ENCODE assay signal across 20 cellular contexts in the genomic region with DNA sequence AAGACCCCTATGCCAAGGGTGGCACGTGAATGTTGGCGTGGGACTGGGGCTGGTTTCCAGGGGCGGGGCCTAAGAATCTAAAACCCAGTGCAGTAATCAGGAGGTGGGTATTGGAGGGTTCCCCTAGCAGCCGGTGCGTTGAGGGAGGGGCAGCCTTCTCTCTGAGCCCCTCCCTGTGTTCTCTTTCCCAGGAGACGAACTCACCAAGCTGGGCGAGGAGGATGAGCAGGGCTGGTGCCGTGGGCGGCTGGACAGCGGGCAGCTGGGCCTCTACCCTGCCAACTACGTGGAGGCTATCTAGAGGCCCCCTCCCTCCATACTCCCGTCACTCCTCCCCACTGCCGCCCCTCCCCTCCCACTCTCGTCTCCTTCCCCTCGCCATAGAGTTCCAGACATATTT. TPM values are rescaled to one million over a fixed set of nuclear protein-coding genes. Genes with fewer than 3 reads are reported as not detected.
DNase-seq lines count a peak whose midpoint lies in the region; ATAC-seq and TF ChIP-seq lines count a peak whose summit lies in the region.
"Had no signal": no experiment of that assay in that cellular context is flagged by ENCODE, and none has a peak within 500 bp of the region (broad histone marks: within the 10 kb centered on the region; RNA-seq: fewer than 3 reads in every experiment).

No MANE protein-coding gene starts in this region.

- intact Hi-C loops in IMR-90 (cut with micrococcal nuclease) = no loop called here

- H2AK5ac ChIP-seq in IMR-90 (ENCODE audit: low read depth, low read length) = no peak overlapping the region

- peaks cover 2% of the 10 kb centered on the region; the same call in 1 of the 2 replicates for H3K4me1 ChIP-seq in IMR-90 (ENCODE audit: control insufficient read depth, insufficient read depth, low read length)

- H3K36me3 ChIP-seq in IMR-90 (ENCODE audit: control insufficient read depth, insufficient read depth, low read length) = no peaks in the 10 kb centered on the region
- H3K36me3 ChIP-seq: right atrium auricular region had no signal

- no peaks in the 10 kb centered on the region for H4K20me1 ChIP-seq in IMR-90 (ENCODE audit: insufficient read depth, low read length)

- H3K4me3 ChIP-seq in AG10803 (ENCODE audit: low read length) (peak overlapping the region; percentile 37), IMR-90 (ENCODE audit: insufficient read depth, low read depth, low read length) (peak overlapping the region; percentile 42; the same call in 1 of the 2 replicates), fibroblast of pulmonary artery (replicated peaks; ENCODE audit: low read depth, low read length) (peak overlapping the region; percentile 10), skeletal muscle cell (ENCODE audit: low read depth, low read length) (peak overlapping the region; percentile 17)

- H3K4ac ChIP-seq in IMR-90 (ENCODE audit: low read depth, low read length) = no peak overlapping the region

- H2BK5ac ChIP-seq in IMR-90 (ENCODE audit: low read depth, low read length, poor library complexity, severe bottlenecking) = no peak overlapping the region

- TF ChIP-seq POLR2A in IMR-90 (IDR thresholded peaks at IDR 0.05; ENCODE audit: low read depth, low read length) = no peak
- no peak for TF ChIP-seq POLR2A in GM18505 (IDR thresholded peaks at IDR 0.05; ENCODE audit: borderline replicate concordance, extremely low read depth, insufficient read depth, insufficient read length)

- H3K9me1 ChIP-seq in IMR-90 (ENCODE audit: insufficient read depth, low read length) = peaks cover 3% of the 10 kb centered on the region; the same call in 1 of the 2 replicates

- TF ChIP-seq CTCF in AG10803 (conservative IDR thresholded peaks at IDR 0.05; ENCODE audit: low read length) (no peak), IMR-90 (conservative IDR thresholded peaks at IDR 0.05; ENCODE audit: low read depth, low read length) (no peak), fibroblast of pulmonary artery (IDR thresholded peaks at IDR 0.05; ENCODE audit: low read length, missing control alignments) (no peak)

- H4K8ac ChIP-seq in IMR-90 (ENCODE audit: low read depth in 2 of 2, low read length in 2 of 2) = 0 out of 4 replicates have a peak overlapping the region, but pooled peaks of 1 of the 2 experiments have one; percentile 4

- no peak overlapping the region for H3K56ac ChIP-seq in IMR-90 (ENCODE audit: extremely low read depth, insufficient read depth, low read length)

- no peak for TF ChIP-seq RAD21 in IMR-90 (IDR thresholded peaks at IDR 0.05; ENCODE audit: low read length)

- DNase-seq in AG10803 (ENCODE audit: low read depth) (no peak), IMR-90 (no peak), fibroblast of pulmonary artery (ENCODE audit: low read depth) (no peak), skeletal muscle cell (ENCODE audit: low read depth) (no peak), NCI-H146 treated with DMSO at 0.1 percent for 48 hours (lab: John Stamatoyannopoulos, UW; ENCODE audit: unreplicated experiment) (no peak), DMS53 (lab: John Stamatoyannopoulos, UW) (no peak), SIG-M5 treated with dmso at 0.1 percent for 504 hours (lab: John Stamatoyannopoulos, UW; ENCODE audit: unreplicated experiment) (no peak)
- DNase-seq: cerebellar nuclear complex; effector CD8-positive, alpha-beta T cell; GDM1; HCEC 1CT; NCI-H1048; NCI-H1930; NCI-H226 had no signal

- POLR2A ChIA-PET in IMR-90 (lab: Charles Lee; ENCODE audit: unreplicated experiment) = no interaction called here

- 65% methylated on average over 6 of the region's 15 CpGs; no CpG with 5 or more reads in 1 of the 2 experiments for WGBS in IMR-90 (ENCODE audit: extremely low coverage in 2 of 2, insufficient read length in 1 of 2), 2 experiments

- in situ Hi-C loops in IMR-90 (cut with MboI; ENCODE audit: low sequenced_read_pairs) = no loop called here

- peak overlapping the region; percentile 71 for H2AFZ ChIP-seq in IMR-90 (replicated peaks; ENCODE audit: low read length, poor library complexity)

- H3K9ac ChIP-seq in IMR-90 (ENCODE audit: low read depth, low read length) = no peak overlapping the region

- peaks cover 18% of the 10 kb centered on the region; the same call in 1 of the 2 replicates for H3K27me3 ChIP-seq in IMR-90 (ENCODE audit: control insufficient read depth, insufficient read depth, low read length)
- H3K27me3 ChIP-seq: right atrium auricular region had no signal

- H4K91ac ChIP-seq in IMR-90 (ENCODE audit: insufficient read depth, low read depth, low read length) = no peak overlapping the region

- H3K23ac ChIP-seq in IMR-90 (ENCODE audit: low read depth, low read length) = no peak overlapping the region

- no peak overlapping the region for H3K18ac ChIP-seq in IMR-90 (ENCODE audit: low read depth, low read length)

- no peak overlapping the region for H2BK120ac ChIP-seq in IMR-90 (ENCODE audit: low read depth, low read length)

- no peaks in the 10 kb centered on the region for H3K9me3 ChIP-seq in IMR-90 (ENCODE audit: control insufficient read depth, insufficient read depth, low read length)
- H3K9me3 ChIP-seq: right atrium auricular region had no signal

- no peak for ATAC-seq in IMR-90 (ENCODE audit: low read depth)
- no peak for ATAC-seq in GM18505 (IDR thresholded peaks at IDR 0.05; ENCODE audit: unreplicated experiment)
- ATAC-seq: CD8-positive, alpha-beta T cell had no signal

- no peaks in the 10 kb centered on the region for H3K79me1 ChIP-seq in IMR-90 (ENCODE audit: low read depth in 1 of 2, low read length in 2 of 2)

- no peak overlapping the region for H3K14ac ChIP-seq in IMR-90 (replicated peaks; ENCODE audit: low read depth, low read length)

- H4K5ac ChIP-seq in IMR-90 (ENCODE audit: low read depth, low read length) = no peak overlapping the region

- no peak overlapping the region for H2BK15ac ChIP-seq in IMR-90 (ENCODE audit: low read depth, low read length)

- H2AK9ac ChIP-seq in IMR-90 (replicated peaks; ENCODE audit: low read depth, low read length, poor library complexity) = no peak overlapping the region

- no peak overlapping the region for H2BK20ac ChIP-seq in IMR-90 (ENCODE audit: low read depth, low read length)

- CTCF ChIA-PET in IMR-90 (lab: Yijun Ruan, JAX) = no interaction called here

- H3K27ac ChIP-seq in IMR-90 (ENCODE audit: insufficient read depth, low read length) = no peak overlapping the region

- BruUV-seq in IMR-90 (replicated peaks; lab: Mats Ljungman, UMichigan) = no TSS peak

- peak overlapping the region; percentile 44; the same call in 1 of the 2 replicates for H3K4me2 ChIP-seq in IMR-90 (ENCODE audit: low read depth, low read length)

- dilution Hi-C loops in IMR-90 (cut with HindIII; ENCODE audit: low sequenced_read_pairs, unreplicated experiment) = no loop called here

TF ChIP-seq in IMR-90, 13 proteins besides CTCF, POLR2A, EP300 and RAD21:
- TF ChIP-seq MAZ (IDR thresholded peaks at IDR 0.05; ENCODE audit: borderline replicate concordance, low read depth, low read length) (no peak), CHD1 (IDR thresholded peaks at IDR 0.05; ENCODE audit: low read depth, low read length) (no peak), MAFK (IDR thresholded peaks at IDR 0.05; ENCODE audit: low read depth, low read length) (no peak), FOS (IDR thresholded peaks at IDR 0.05; ENCODE audit: low read depth, low read length) (no peak), RFX5 (IDR thresholded peaks at IDR 0.05; ENCODE audit: low read depth, low read length) (no peak), BHLHE40 (IDR thresholded peaks at IDR 0.05; ENCODE audit: low read depth, low read length) (no peak), CEBPB (IDR thresholded peaks at IDR 0.05; ENCODE audit: low read depth, low read length) (no peak), RCOR1 (IDR thresholded peaks at IDR 0.05; ENCODE audit: insufficient replicate concordance, low read length) (no peak), SMC3 (IDR thresholded peaks at IDR 0.05; ENCODE audit: low read depth, low read length) (no peak)

RNA-seq across cellular contexts. Expression of gene SPDEF, which starts 23.9 kb away (rescaled TPM):
- total RNA-seq in IMR-90 (2012; rRNA removed) = not detected in 2 replicates
- polyA plus RNA-seq in IMR-90 (2012; rRNA removed) = 0.04 and 0.05 TPM in 2 replicates
- polyA plus RNA-seq in IMR-90 (2012; cell fraction: cytosol; rRNA removed) = 0.05 TPM in 2 replicates
- polyA plus RNA-seq in IMR-90 (2012; cell fraction: nucleus; rRNA removed; ENCODE audit: low replicate concordance) = 0.18 and 0.37 TPM in 2 replicates
- total RNA-seq: glomerular endothelial cell, osteoblast, Right ventricle myocardium superior had no signal
